Comparison of ENCODE assay signal across 10 cellular contexts in genomic region chr2:212915121-212915782, GRCh38.
DNase-seq lines count a peak whose midpoint lies in the region; ATAC-seq lines count a peak whose summit lies in the region.
"Had no signal": no experiment of that assay in that cellular context is flagged by ENCODE, and none has a peak within 500 bp of the region (broad histone marks: within the 10 kb centered on the region; RNA-seq: fewer than 3 reads in every experiment).

No MANE protein-coding gene starts in this region.

- peak; percentile 68 for ATAC-seq in GM18867 (IDR thresholded peaks at IDR 0.05; ENCODE audit: unreplicated experiment)
- ATAC-seq in GM21786 (IDR thresholded peaks at IDR 0.05; ENCODE audit: unreplicated experiment): peak; percentile 49
- peak; percentile 54 for ATAC-seq in HG03469 (IDR thresholded peaks at IDR 0.05; ENCODE audit: unreplicated experiment)
- ATAC-seq: HCT116 had no signal

- intact Hi-C loops in posterior cingulate gyrus (cut with DNase I): no loop called here

- DNase-seq in iris pigment epithelial cell (ENCODE audit: low read depth) (peak; percentile 45), AG08396 (ENCODE audit: low spot score) (no peak), posterior cingulate gyrus (no peak), SKM-1 (lab: John Stamatoyannopoulos, UW; ENCODE audit: unreplicated experiment) (no peak), hypothalamus (lab: John Stamatoyannopoulos, UW) (no peak)
- DNase-seq: stomach had no signal
